ENCODE assay signal across 19 cellular contexts in genomic region chr3:141129049-141130038, GRCh38.
A peak's percentile ranks its signal among the peaks of the same experiment; 100 is the strongest.
DNase-seq lines count a peak whose midpoint lies in the region; ATAC-seq and TF ChIP-seq lines count a peak whose summit lies in the region.
"Had no signal": no experiment of that assay in that cellular context is flagged by ENCODE, and none has a peak within 500 bp of the region (broad histone marks: within the 10 kb centered on the region; RNA-seq: fewer than 3 reads in every experiment).

No MANE protein-coding gene starts in this region.

- H3K4me3 Mint-ChIP-seq in activated naive CD8-positive, alpha-beta T cell treated with anti-CD3 and anti-CD28 coated beads, Interleukin-2, amount 50 U/mL, for 24 hours: no peak overlapping the region
- H3K4me3 Mint-ChIP-seq: activated CD4-positive, alpha-beta T cell treated with anti-CD3 and anti-CD28 coated beads, Interleukin-2, amount 10 ng/mL, durations not matched to agents 24 days and 14 days; CD8-positive, alpha-beta T cell; effector memory CD8-positive, alpha-beta T cell; memory B cell; natural killer cell; stimulated activated naive B cell treated with anti-CD40 and anti-IgM and Interleukin-4, amounts not matched to agents 10 μg/mL and 1 μg/mL and 100 μg/mL, for 72 hours had no signal

- intact Hi-C loops in heart right ventricle (cut with DNase I): no loop called here
- intact Hi-C loops in cardiac septum (cut with DNase I): no loop called here

- ATAC-seq in heart right ventricle (peak in 5 of 8 donors; percentile 37 to 75 (median 45)), HG03457 (IDR thresholded peaks at IDR 0.05; ENCODE audit: unreplicated experiment) (no peak)
- no peak for ATAC-seq in activated naive CD8-positive, alpha-beta T cell treated with anti-CD3 and anti-CD28 coated beads, Interleukin-2, amount 50 U/mL, for 24 hours
- ATAC-seq: CD8-positive, alpha-beta T cell; effector memory CD8-positive, alpha-beta T cell; stimulated activated naive B cell treated with anti-CD40 and anti-IgM and Interleukin-4, amounts not matched to agents 10 μg/mL and 1 μg/mL and 100 μg/mL, for 72 hours had no signal

- no peaks in the 10 kb centered on the region for H3K36me3 Mint-ChIP-seq in activated naive CD8-positive, alpha-beta T cell treated with anti-CD3 and anti-CD28 coated beads, Interleukin-2, amount 50 U/mL, for 24 hours (ENCODE audit: low read depth)
- H3K36me3 Mint-ChIP-seq: CD8-positive, alpha-beta T cell; memory B cell; natural killer cell; stimulated activated naive B cell treated with anti-CD40 and anti-IgM and Interleukin-4, amounts not matched to agents 10 μg/mL and 1 μg/mL and 100 μg/mL, for 72 hours had no signal

- H3K36me3 ChIP-seq in heart right ventricle: no peaks in the 10 kb centered on the region

- peaks cover 6% of the 10 kb centered on the region for H3K27me3 Mint-ChIP-seq in activated naive CD8-positive, alpha-beta T cell treated with anti-CD3 and anti-CD28 coated beads, Interleukin-2, amount 50 U/mL, for 24 hours

- no peak overlapping the region for H3K27ac Mint-ChIP-seq in activated naive CD8-positive, alpha-beta T cell treated with anti-CD3 and anti-CD28 coated beads, Interleukin-2, amount 50 U/mL, for 24 hours
- H3K27ac Mint-ChIP-seq: activated CD4-positive, alpha-beta T cell treated with anti-CD3 and anti-CD28 coated beads, Interleukin-2, amount 10 ng/mL, durations not matched to agents 24 days and 14 days; CD8-positive, alpha-beta T cell; memory B cell; natural killer cell; stimulated activated naive B cell treated with anti-CD40 and anti-IgM and Interleukin-4, amounts not matched to agents 10 μg/mL and 1 μg/mL and 100 μg/mL, for 72 hours had no signal

- peaks cover 0 to 16% (median 3%) of the 10 kb centered on the region in 9 donors for H3K4me1 ChIP-seq in heart right ventricle

- H3K9me3 Mint-ChIP-seq in activated naive CD8-positive, alpha-beta T cell treated with anti-CD3 and anti-CD28 coated beads, Interleukin-2, amount 50 U/mL, for 24 hours: peaks cover 7% of the 10 kb centered on the region
- H3K9me3 Mint-ChIP-seq: activated CD4-positive, alpha-beta T cell treated with anti-CD3 and anti-CD28 coated beads, Interleukin-2, amount 10 ng/mL, durations not matched to agents 24 days and 14 days; effector memory CD8-positive, alpha-beta T cell; memory B cell; natural killer cell had no signal

- no peak for TF ChIP-seq CTCF in heart right ventricle (IDR thresholded peaks at IDR 0.05)

- no peaks in the 10 kb centered on the region for H3K4me1 Mint-ChIP-seq in activated naive CD8-positive, alpha-beta T cell treated with anti-CD3 and anti-CD28 coated beads, Interleukin-2, amount 50 U/mL, for 24 hours
- H3K4me1 Mint-ChIP-seq: activated CD4-positive, alpha-beta T cell treated with anti-CD3 and anti-CD28 coated beads, Interleukin-2, amount 10 ng/mL, durations not matched to agents 24 days and 14 days; memory B cell; stimulated activated naive B cell treated with anti-CD40 and anti-IgM and Interleukin-4, amounts not matched to agents 10 μg/mL and 1 μg/mL and 100 μg/mL, for 72 hours had no signal

- DNase-seq in heart right ventricle (no peak), cardiac septum (ENCODE audit: low spot score) (no peak), NCI-H748 (lab: John Stamatoyannopoulos, UW; ENCODE audit: unreplicated experiment) (peak; percentile 62), mesenteric fat pad (ENCODE audit: low spot score) (peak; percentile 80), NCI-H1930 (lab: John Stamatoyannopoulos, UW) (no peak), NCI-H1105 treated with DMSO at 0.1 percent for 48 hours (lab: John Stamatoyannopoulos, UW) (no peak)
- no peak for DNase-seq in activated naive CD8-positive, alpha-beta T cell treated with anti-CD3 and anti-CD28 coated beads, Interleukin-2, amount 50 U/mL, for 24 hours
- DNase-seq: activated CD4-positive, alpha-beta T cell treated with anti-CD3 and anti-CD28 coated beads, Interleukin-2, amount 10 ng/mL, durations not matched to agents 24 days and 14 days; activated CD8-positive, alpha-beta memory T cell treated with anti-CD3 and anti-CD28 coated beads, Interleukin-2, amount 50 U/mL, for 48 hours; CD8-positive, alpha-beta T cell; effector memory CD8-positive, alpha-beta T cell; EL; head of caudate nucleus; natural killer cell; NCI-H187; stimulated activated naive B cell treated with anti-CD40 and anti-IgM and Interleukin-4, amounts not matched to agents 10 μg/mL and 1 μg/mL and 100 μg/mL, for 72 hours; trophoblast cell had no signal

- no peak overlapping the region for H3K27ac ChIP-seq in heart right ventricle

- H3K9me3 ChIP-seq in heart right ventricle: peaks cover 0 to 13% (median 0%) of the 10 kb centered on the region in 11 donors

- no peaks in the 10 kb centered on the region for H3K27me3 ChIP-seq in heart right ventricle

- WGBS in heart right ventricle, 2 donors: 66 to 74% methylated on average over 9 of the region's 9 CpGs

- H3K4me3 ChIP-seq in heart right ventricle: no peak overlapping the region

Comparison
In these comparisons a context has a peak if more than half of its experiments do, and no peak if none do; other contexts are left out.
1. ATAC-seq: peak in heart right ventricle (5 of 8); none in activated naive CD8-positive, alpha-beta T cell treated with anti-CD3 and anti-CD28 coated beads, Interleukin-2, amount 50 U/mL, for 24 hours (single experiment) and HG03457 (single experiment).
2. DNase-seq: peak in NCI-H748 (single experiment) and mesenteric fat pad (single experiment); none in heart right ventricle (0 of 2), cardiac septum (single experiment), activated naive CD8-positive, alpha-beta T cell treated with anti-CD3 and anti-CD28 coated beads, Interleukin-2, amount 50 U/mL, for 24 hours (single experiment), NCI-H1930 (0 of 2) and NCI-H1105 treated with DMSO at 0.1 percent for 48 hours (single experiment).